ENCODE assay signal across 10 cellular contexts in genomic region chr7:123643495-123644428, GRCh38. TPM values are rescaled to one million over a fixed set of nuclear protein-coding genes. Genes with fewer than 3 reads are reported as not detected.
A peak's percentile ranks its signal among the peaks of the same experiment; 100 is the strongest.
DNase-seq lines count a peak whose midpoint lies in the region; ATAC-seq and TF ChIP-seq lines count a peak whose summit lies in the region.
"Had no signal": no experiment of that assay in that cellular context is flagged by ENCODE, and none has a peak within 500 bp of the region (broad histone marks: within the 10 kb centered on the region; RNA-seq: fewer than 3 reads in every experiment).

No MANE protein-coding gene starts in this region.

- H3K9me3 Mint-ChIP-seq in Caco-2 (ENCODE audit: unreplicated experiment), result no peaks in the 10 kb centered on the region
- H3K9me3 Mint-ChIP-seq in brain, result no peaks in the 10 kb centered on the region
- H3K9me3 Mint-ChIP-seq in stimulated activated effector memory CD8-positive, alpha-beta T cell treated with anti-CD3 and anti-CD28 coated beads, Interleukin-12 subunit alpha, Interleukin-12 subunit beta, amount 100 ng/mL, for 72 hours, result no peaks in the 10 kb centered on the region
- H3K9me3 Mint-ChIP-seq: activated naive CD4-positive, alpha-beta T cell treated with anti-CD3 and anti-CD28 coated beads, Interleukin-2, amount 50 U/mL, for 24 hours had no signal

- H3K4me3 Mint-ChIP-seq in Caco-2 (ENCODE audit: unreplicated experiment) (peak overlapping the region; percentile 42), brain (peak overlapping the region in 4 of 5 experiments; percentile 48 to 68 (median 56))
- H3K4me3 Mint-ChIP-seq in stimulated activated effector memory CD8-positive, alpha-beta T cell treated with anti-CD3 and anti-CD28 coated beads, Interleukin-12 subunit alpha, Interleukin-12 subunit beta, amount 100 ng/mL, for 72 hours, result no peak overlapping the region
- H3K4me3 Mint-ChIP-seq: activated naive CD4-positive, alpha-beta T cell treated with anti-CD3 and anti-CD28 coated beads, Interleukin-2, amount 50 U/mL, for 24 hours had no signal

- POLR2A ChIA-PET in Caco-2 (lab: Charles Lee), result no interaction called here

- H3K27ac Mint-ChIP-seq in Caco-2 (ENCODE audit: unreplicated experiment), result no peak overlapping the region
- peak overlapping the region in 3 of 5 experiments; percentile 79 to 89 (median 87) for H3K27ac Mint-ChIP-seq in brain
- H3K27ac Mint-ChIP-seq in stimulated activated effector memory CD8-positive, alpha-beta T cell treated with anti-CD3 and anti-CD28 coated beads, Interleukin-12 subunit alpha, Interleukin-12 subunit beta, amount 100 ng/mL, for 72 hours, result no peak overlapping the region
- H3K27ac Mint-ChIP-seq: activated naive CD4-positive, alpha-beta T cell treated with anti-CD3 and anti-CD28 coated beads, Interleukin-2, amount 50 U/mL, for 24 hours had no signal

- no peaks in the 10 kb centered on the region for H3K36me3 Mint-ChIP-seq in Caco-2 (ENCODE audit: insufficient read depth, unreplicated experiment)
- H3K36me3 Mint-ChIP-seq in brain, result no peaks in the 10 kb centered on the region
- H3K36me3 Mint-ChIP-seq in stimulated activated effector memory CD8-positive, alpha-beta T cell treated with anti-CD3 and anti-CD28 coated beads, Interleukin-12 subunit alpha, Interleukin-12 subunit beta, amount 100 ng/mL, for 72 hours, result no peaks in the 10 kb centered on the region
- H3K36me3 Mint-ChIP-seq: activated naive CD4-positive, alpha-beta T cell treated with anti-CD3 and anti-CD28 coated beads, Interleukin-2, amount 50 U/mL, for 24 hours had no signal

- H3K27me3 Mint-ChIP-seq in Caco-2 (ENCODE audit: insufficient read depth, unreplicated experiment), result no peaks in the 10 kb centered on the region
- H3K27me3 Mint-ChIP-seq in brain, result peaks cover 10% of the 10 kb centered on the region

- H3K36me3 ChIP-seq in Caco-2 (ENCODE audit: control insufficient read depth, insufficient read depth, low read length), result no peaks in the 10 kb centered on the region
- H3K36me3 ChIP-seq in left lung, result no peaks in the 10 kb centered on the region

- no peak overlapping the region for H3K27ac ChIP-seq in left lung

- H3K4me3 ChIP-seq in Caco-2 (ENCODE audit: low read depth, low read length) (no peak overlapping the region), left lung (no peak overlapping the region)
- H3K4me3 ChIP-seq: GM12878 had no signal

- TF ChIP-seq CTCF in Caco-2 (IDR thresholded peaks at IDR 0.05; ENCODE audit: insufficient read depth in 1 of 2, low read depth in 1 of 2, low read length in 1 of 2, severe bottlenecking in 1 of 2, unreplicated experiment in 1 of 2) (no peak), brain (conservative IDR thresholded peaks at IDR 0.05) (no peak), left lung (IDR thresholded peaks at IDR 0.05) (no peak)

- peaks cover 19% of the 10 kb centered on the region for H3K4me1 Mint-ChIP-seq in Caco-2 (ENCODE audit: low read depth, unreplicated experiment)
- H3K4me1 Mint-ChIP-seq in brain, result peaks cover 36% of the 10 kb centered on the region
- H3K4me1 Mint-ChIP-seq in stimulated activated effector memory CD8-positive, alpha-beta T cell treated with anti-CD3 and anti-CD28 coated beads, Interleukin-12 subunit alpha, Interleukin-12 subunit beta, amount 100 ng/mL, for 72 hours, result no peaks in the 10 kb centered on the region
- H3K4me1 Mint-ChIP-seq: activated naive CD4-positive, alpha-beta T cell treated with anti-CD3 and anti-CD28 coated beads, Interleukin-2, amount 50 U/mL, for 24 hours had no signal

- ATAC-seq in left lung, result peak; percentile 49
- ATAC-seq in stimulated activated effector memory CD8-positive, alpha-beta T cell treated with anti-CD3 and anti-CD28 coated beads, Interleukin-12 subunit alpha, Interleukin-12 subunit beta, amount 100 ng/mL, for 72 hours, result no peak
- ATAC-seq in HG03354 (IDR thresholded peaks at IDR 0.05; ENCODE audit: poor library complexity, severe bottlenecking, unreplicated experiment), result no peak
- ATAC-seq: GM12878 had no signal

- H3K9me3 ChIP-seq in Caco-2 (no peaks in the 10 kb centered on the region), left lung (no peaks in the 10 kb centered on the region)

- CTCF ChIA-PET in Caco-2 (lab: Charles Lee), result interaction anchor here (1.0 kb wide), 1 partner anchor 39 kb away, joined by 3 read pairs; no protein-coding TSS in a partner anchor

- H3K4me1 ChIP-seq in Caco-2, result peaks cover 17% of the 10 kb centered on the region
- no peaks in the 10 kb centered on the region for H3K4me1 ChIP-seq in left lung

- no TSS peak for BruUV-seq in Caco-2 (replicated peaks; lab: Mats Ljungman, UMichigan)

- H3K27me3 ChIP-seq in Caco-2 (replicated peaks; ENCODE audit: control insufficient read depth, insufficient read depth, low read length), result no peaks in the 10 kb centered on the region
- H3K27me3 ChIP-seq in left lung, result no peaks in the 10 kb centered on the region

- intact Hi-C loops in Caco-2 (cut with micrococcal nuclease; ENCODE audit: unreplicated experiment), result no loop called here
- intact Hi-C loops in left lung (cut with DNase I), result no loop called here

- peak; percentile 50 to 59 for DNase-seq in Caco-2
- DNase-seq in NCI-H146 (lab: John Stamatoyannopoulos, UW), result peak; percentile 92
- DNase-seq in left lung, result no peak
- DNase-seq in anterior cingulate cortex (lab: John Stamatoyannopoulos, UW), result no peak
- DNase-seq in stimulated activated effector memory CD8-positive, alpha-beta T cell treated with anti-CD3 and anti-CD28 coated beads, Interleukin-12 subunit alpha, Interleukin-12 subunit beta, amount 100 ng/mL, for 72 hours (ENCODE audit: low spot score in 2 of 2), result no peak
- DNase-seq in ecto neural progenitor cell (ENCODE audit: low spot score), result no peak

RNA-seq across cellular contexts. Expression of gene LMOD2, which starts 11.9 kb away (rescaled TPM):
- total RNA-seq in Caco-2 (2022), result not detected in 2 replicates
- not detected for polyA plus RNA-seq in brain (ENCODE audit: insufficient read depth, low read depth, low replicate concordance)
- not detected for total RNA-seq in left lung
- total RNA-seq: GM12878 had no signal
- polyA plus RNA-seq: GM12878 had no signal

RNA-seq across cellular contexts. Expression of gene ASB15, which starts 42.1 kb away (rescaled TPM):
- total RNA-seq in Caco-2 (2022) (not detected in 2 replicates), left lung (not detected)
- not detected for polyA plus RNA-seq in brain (ENCODE audit: insufficient read depth, low read depth, low replicate concordance)
- total RNA-seq: GM12878 had no signal
- polyA plus RNA-seq: GM12878 had no signal

Comparison
In these comparisons a context has a peak if more than half of its experiments do, and no peak if none do; other contexts are left out.
1. DNase-seq: peak in Caco-2 (2 of 2) and NCI-H146 (single experiment); none in left lung (0 of 2), anterior cingulate cortex (0 of 58), stimulated activated effector memory CD8-positive, alpha-beta T cell treated with anti-CD3 and anti-CD28 coated beads, Interleukin-12 subunit alpha, Interleukin-12 subunit beta, amount 100 ng/mL, for 72 hours (0 of 2) and ecto neural progenitor cell (single experiment).
2. H3K27ac Mint-ChIP-seq: peak in brain (3 of 5); none in Caco-2 (single experiment) and stimulated activated effector memory CD8-positive, alpha-beta T cell treated with anti-CD3 and anti-CD28 coated beads, Interleukin-12 subunit alpha, Interleukin-12 subunit beta, amount 100 ng/mL, for 72 hours (single experiment).